Comparison of ENCODE assay signal across 24 cellular contexts in genomic region chr3:124345845-124346244, GRCh38.
A peak's percentile ranks its signal among the peaks of the same experiment; 100 is the strongest.
DNase-seq lines count a peak whose midpoint lies in the region; ATAC-seq, FAIRE-seq and TF ChIP-seq lines count a peak whose summit lies in the region.
"Had no signal": no experiment of that assay in that cellular context is flagged by ENCODE, and none has a peak within 500 bp of the region (broad histone marks: within the 10 kb centered on the region; RNA-seq: fewer than 3 reads in every experiment).

No MANE protein-coding gene starts in this region.

- no peaks in the 10 kb centered on the region for H3K9me3 Mint-ChIP-seq in nephron
- H3K9me3 Mint-ChIP-seq in activated naive CD4-positive, alpha-beta T cell treated with anti-CD3 and anti-CD28 coated beads, Interleukin-2, amount 50 U/mL, for 72 hours, result no peaks in the 10 kb centered on the region
- H3K9me3 Mint-ChIP-seq in CD8-positive, alpha-beta memory T cell, result peaks cover 0 to 4% (median 0%) of the 10 kb centered on the region in 5 donors
- H3K9me3 Mint-ChIP-seq: CD4-positive, alpha-beta T cell; CD8-positive, alpha-beta T cell had no signal

- POLR2A ChIA-PET in CD8-positive, alpha-beta memory T cell (lab: Charles Lee), result no interaction called here

- FAIRE-seq in RCC 7860 (lab: Jason Lieb, UNC), result peak; percentile 49
- FAIRE-seq: A549, D721Med, G401.6, GM12891, GM19239 had no signal

- H3K27me3 Mint-ChIP-seq in nephron (ENCODE audit: low read depth), result no peaks in the 10 kb centered on the region
- H3K27me3 Mint-ChIP-seq in CD8-positive, alpha-beta memory T cell, result peaks cover 0 to 5% of the 10 kb centered on the region in 2 donors

- H3K36me3 ChIP-seq in CD8-positive, alpha-beta memory T cell (ENCODE audit: insufficient read depth, low read length), result no peaks in the 10 kb centered on the region

- DNase-seq in NCI-H524 (lab: John Stamatoyannopoulos, UW) (peak; percentile 41 to 57), NCI-H524 treated with DMSO at 0.1 percent for 48 hours (lab: John Stamatoyannopoulos, UW) (no peak), RCC 7860 (ENCODE audit: low spot score) (no peak), epithelial cell of proximal tubule (ENCODE audit: low read depth) (peak; percentile 9), COR-L47 (lab: John Stamatoyannopoulos, UW) (no peak)
- DNase-seq in activated naive CD4-positive, alpha-beta T cell treated with anti-CD3 and anti-CD28 coated beads, Interleukin-2, amount 50 U/mL, for 72 hours (ENCODE audit: low spot score in 2 of 2), result no peak
- DNase-seq in CD8-positive, alpha-beta memory T cell, result no peak
- DNase-seq: AML-193; Caco-2; Calu3; CD4-positive, alpha-beta T cell; CD8-positive, alpha-beta T cell; DMS79 treated with DMSO at 0.1 percent for 48 hours; GF-D8 had no signal

- no peak overlapping the region for H3K4me3 ChIP-seq in epithelial cell of proximal tubule (ENCODE audit: low read depth, low read length)
- no peak overlapping the region for H3K4me3 ChIP-seq in CD8-positive, alpha-beta memory T cell (ENCODE audit: low read length)
- H3K4me3 ChIP-seq: A549; BLaER1 treated with 17β-estradiol and CSF1 and Interleukin-3, amounts not matched to agents 10 nM and 100 nM had no signal

- CTCF ChIA-PET in CD8-positive, alpha-beta memory T cell (lab: Charles Lee), result no interaction called here

- H3K36me3 Mint-ChIP-seq in nephron (ENCODE audit: low read depth), result peaks cover 29% of the 10 kb centered on the region
- no peaks in the 10 kb centered on the region for H3K36me3 Mint-ChIP-seq in activated naive CD4-positive, alpha-beta T cell treated with anti-CD3 and anti-CD28 coated beads, Interleukin-2, amount 50 U/mL, for 72 hours
- no peaks in the 10 kb centered on the region for H3K36me3 Mint-ChIP-seq in CD8-positive, alpha-beta memory T cell
- H3K36me3 Mint-ChIP-seq: CD8-positive, alpha-beta T cell had no signal

- no peak overlapping the region for H3K27ac ChIP-seq in CD8-positive, alpha-beta memory T cell (ENCODE audit: low read depth, low read length)
- H3K27ac ChIP-seq: 22Rv1; A549; BLaER1 treated with 17β-estradiol and CSF1 and Interleukin-3, amounts not matched to agents 10 nM and 100 nM; C4-2B had no signal

- H3K4me3 Mint-ChIP-seq in nephron, result no peak overlapping the region
- no peak overlapping the region for H3K4me3 Mint-ChIP-seq in CD8-positive, alpha-beta memory T cell
- H3K4me3 Mint-ChIP-seq: B cell; CD4-positive, alpha-beta T cell; CD8-positive, alpha-beta T cell had no signal

- peaks cover 2% of the 10 kb centered on the region for H3K4me1 Mint-ChIP-seq in nephron
- H3K4me1 Mint-ChIP-seq in CD8-positive, alpha-beta memory T cell, result no peaks in the 10 kb centered on the region
- H3K4me1 Mint-ChIP-seq: B cell had no signal

- H3K9me3 ChIP-seq in CD8-positive, alpha-beta memory T cell (ENCODE audit: low read length), result no peaks in the 10 kb centered on the region
- H3K9me3 ChIP-seq: A549; BLaER1 treated with 17β-estradiol and CSF1 and Interleukin-3, amounts not matched to agents 10 nM and 100 nM; Caco-2 had no signal

- H3K27me3 ChIP-seq in CD8-positive, alpha-beta memory T cell (ENCODE audit: insufficient read depth, low read length, poor library complexity, severe bottlenecking), result no peaks in the 10 kb centered on the region
- H3K27me3 ChIP-seq: BLaER1 treated with 17β-estradiol and CSF1 and Interleukin-3, amounts not matched to agents 10 nM and 100 nM had no signal

- TF ChIP-seq CTCF in epithelial cell of proximal tubule (conservative IDR thresholded peaks at IDR 0.05; ENCODE audit: low read depth, low read length) (no peak), nephron (IDR thresholded peaks at IDR 0.05; ENCODE audit: unreplicated experiment in 3 of 3) (no peak)

- no peak for ATAC-seq in activated naive CD4-positive, alpha-beta T cell treated with anti-CD3 and anti-CD28 coated beads, Interleukin-2, amount 50 U/mL, for 72 hours
- ATAC-seq: A549; CD8-positive, alpha-beta T cell had no signal

- H3K27ac Mint-ChIP-seq in nephron, result peak overlapping the region; percentile 14 to 72 (median 45)
- H3K27ac Mint-ChIP-seq in activated naive CD4-positive, alpha-beta T cell treated with anti-CD3 and anti-CD28 coated beads, Interleukin-2, amount 50 U/mL, for 72 hours, result no peak overlapping the region
- no peak overlapping the region for H3K27ac Mint-ChIP-seq in CD8-positive, alpha-beta memory T cell
- H3K27ac Mint-ChIP-seq: B cell; CD4-positive, alpha-beta T cell; CD8-positive, alpha-beta T cell had no signal

- H3K4me1 ChIP-seq in CD8-positive, alpha-beta memory T cell (ENCODE audit: insufficient read depth, low read length), result no peaks in the 10 kb centered on the region
- H3K4me1 ChIP-seq: A549; BLaER1 treated with 17β-estradiol and CSF1 and Interleukin-3, amounts not matched to agents 10 nM and 100 nM had no signal

Comparison
In these comparisons a context has a peak if more than half of its experiments do, and no peak if none do; other contexts are left out.
1. DNase-seq: peak in NCI-H524 (2 of 2) and epithelial cell of proximal tubule (single experiment); none in NCI-H524 treated with DMSO at 0.1 percent for 48 hours (single experiment), RCC 7860 (single experiment), activated naive CD4-positive, alpha-beta T cell treated with anti-CD3 and anti-CD28 coated beads, Interleukin-2, amount 50 U/mL, for 72 hours (0 of 2), COR-L47 (single experiment) and CD8-positive, alpha-beta memory T cell (0 of 5).
2. H3K27ac Mint-ChIP-seq: peak in nephron (3 of 3); none in activated naive CD4-positive, alpha-beta T cell treated with anti-CD3 and anti-CD28 coated beads, Interleukin-2, amount 50 U/mL, for 72 hours (0 of 2) and CD8-positive, alpha-beta memory T cell (0 of 8).